In the genomic region with DNA sequence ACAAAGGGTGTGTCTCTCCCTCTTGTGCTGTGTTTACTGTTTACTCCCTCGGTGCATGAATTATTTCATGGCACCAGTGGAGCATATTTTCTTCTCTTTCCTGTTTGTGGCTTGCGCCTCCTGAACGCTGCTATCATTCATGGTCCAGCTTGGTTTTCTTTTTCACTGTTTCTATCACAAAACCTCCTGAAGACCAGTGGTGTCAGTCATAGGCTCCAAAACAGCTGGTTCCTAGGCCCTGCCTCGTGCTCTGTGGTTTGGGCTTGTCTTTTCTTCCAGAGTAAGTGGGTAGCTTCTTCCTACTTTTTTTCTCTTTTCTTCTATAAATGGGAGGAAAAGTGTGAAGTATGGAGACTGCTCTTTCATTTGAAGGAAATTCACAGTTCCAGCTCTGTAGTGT, we compare ENCODE assay signal across 20 cellular contexts. TPM values are rescaled to one million over a fixed set of nuclear protein-coding genes. Genes with fewer than 3 reads are reported as not detected.
DNase-seq lines count a peak whose midpoint lies in the region; ATAC-seq and TF ChIP-seq lines count a peak whose summit lies in the region.
"Had no signal": no experiment of that assay in that cellular context is flagged by ENCODE, and none has a peak within 500 bp of the region (broad histone marks: within the 10 kb centered on the region; RNA-seq: fewer than 3 reads in every experiment).

No MANE protein-coding gene starts in this region.

- H3K4me1 Mint-ChIP-seq in stimulated activated naive CD8-positive, alpha-beta T cell treated with anti-CD3 and anti-CD28 coated beads, Interleukin-15, amount 100 ng/mL, for 72 hours: peaks cover 34% of the 10 kb centered on the region
- H3K4me1 Mint-ChIP-seq in T-cell (peaks cover 40 to 57% (median 44%) of the 10 kb centered on the region in 3 donors), glutamatergic neuron (ENCODE audit: low read depth, unreplicated experiment) (peaks cover 42% of the 10 kb centered on the region)
- peaks cover 27% of the 10 kb centered on the region for H3K4me1 Mint-ChIP-seq in stimulated activated effector memory CD8-positive, alpha-beta T cell treated with anti-CD3 and anti-CD28 coated beads, Interleukin-12 subunit alpha, Interleukin-12 subunit beta, amount 100 ng/mL, for 72 hours
- peaks cover 17% of the 10 kb centered on the region for H3K4me1 Mint-ChIP-seq in activated T-helper 17 cell treated with anti-CD3 and anti-CD28 coated beads, Interleukin-2, amount 50 U/mL, for 72 hours

- H3K27me3 Mint-ChIP-seq in stimulated activated naive CD8-positive, alpha-beta T cell treated with anti-CD3 and anti-CD28 coated beads, Interleukin-15, amount 100 ng/mL, for 72 hours: no peaks in the 10 kb centered on the region
- no peaks in the 10 kb centered on the region for H3K27me3 Mint-ChIP-seq in T-cell
- peaks cover 11% of the 10 kb centered on the region for H3K27me3 Mint-ChIP-seq in glutamatergic neuron (ENCODE audit: unreplicated experiment)
- no peaks in the 10 kb centered on the region for H3K27me3 Mint-ChIP-seq in activated T-helper 17 cell treated with anti-CD3 and anti-CD28 coated beads, Interleukin-2, amount 50 U/mL, for 72 hours
- H3K27me3 Mint-ChIP-seq: stimulated activated naive CD8-positive, alpha-beta T cell treated with anti-CD3 and anti-CD28 coated beads, Interleukin-15, Interleukin-2, amounts not matched to agents 100 ng/mL and 50 ng/mL, for 24 hours had no signal

- H3K36me3 Mint-ChIP-seq in T-cell (peaks cover 8% of the 10 kb centered on the region), glutamatergic neuron (ENCODE audit: unreplicated experiment) (peaks cover 5% of the 10 kb centered on the region)
- H3K36me3 Mint-ChIP-seq in stimulated activated effector memory CD8-positive, alpha-beta T cell treated with anti-CD3 and anti-CD28 coated beads, Interleukin-12 subunit alpha, Interleukin-12 subunit beta, amount 100 ng/mL, for 72 hours: peaks cover 4% of the 10 kb centered on the region
- H3K36me3 Mint-ChIP-seq in activated T-helper 17 cell treated with anti-CD3 and anti-CD28 coated beads, Interleukin-2, amount 50 U/mL, for 72 hours (ENCODE audit: low read depth): peaks cover 7% of the 10 kb centered on the region

- POLR2A ChIA-PET in T-cell (lab: Charles Lee): no interaction called here

- CTCF ChIA-PET in T-cell (lab: Charles Lee): interaction anchor here in 1 of 2 donors (0.5 kb wide), 1 partner anchor 121 kb away, joined by 4 read pairs; no protein-coding TSS in a partner anchor

- TF ChIP-seq CTCF in glutamatergic neuron (IDR thresholded peaks at IDR 0.05; ENCODE audit: partially characterized antibody, unreplicated experiment): no peak

- no peak for ATAC-seq in stimulated activated naive CD8-positive, alpha-beta T cell treated with anti-CD3 and anti-CD28 coated beads, Interleukin-15, amount 100 ng/mL, for 72 hours
- ATAC-seq in stimulated activated naive CD8-positive, alpha-beta T cell treated with anti-CD3 and anti-CD28 coated beads, Interleukin-15, Interleukin-2, amounts not matched to agents 100 U/mL and 50 U/mL, for 24 hours: no peak
- no peak for ATAC-seq in T-cell (replicated peaks in 1 of 4)
- no peak for ATAC-seq in stimulated activated effector memory CD8-positive, alpha-beta T cell treated with anti-CD3 and anti-CD28 coated beads, Interleukin-12 subunit alpha, Interleukin-12 subunit beta, amount 100 ng/mL, for 72 hours
- ATAC-seq in activated T-helper 17 cell treated with anti-CD3 and anti-CD28 coated beads, Interleukin-2, amount 50 U/mL, for 72 hours (replicated peaks): no peak
- ATAC-seq: gastrocnemius medialis had no signal

- H3K9me3 Mint-ChIP-seq in stimulated activated naive CD8-positive, alpha-beta T cell treated with anti-CD3 and anti-CD28 coated beads, Interleukin-15, amount 100 ng/mL, for 72 hours: no peaks in the 10 kb centered on the region
- H3K9me3 Mint-ChIP-seq in T-cell (no peaks in the 10 kb centered on the region), glutamatergic neuron (ENCODE audit: unreplicated experiment) (peaks cover 11% of the 10 kb centered on the region)
- H3K9me3 Mint-ChIP-seq in stimulated activated effector memory CD8-positive, alpha-beta T cell treated with anti-CD3 and anti-CD28 coated beads, Interleukin-12 subunit alpha, Interleukin-12 subunit beta, amount 100 ng/mL, for 72 hours: no peaks in the 10 kb centered on the region
- H3K9me3 Mint-ChIP-seq in activated T-helper 17 cell treated with anti-CD3 and anti-CD28 coated beads, Interleukin-2, amount 50 U/mL, for 72 hours: no peaks in the 10 kb centered on the region
- H3K9me3 Mint-ChIP-seq: memory B cell; stimulated activated naive CD8-positive, alpha-beta T cell treated with anti-CD3 and anti-CD28 coated beads, Interleukin-15, Interleukin-2, amounts not matched to agents 100 ng/mL and 50 ng/mL, for 24 hours had no signal

- intact Hi-C loops in posterior vena cava (cut with DNase I): no loop called here

- H3K4me3 Mint-ChIP-seq in stimulated activated naive CD8-positive, alpha-beta T cell treated with anti-CD3 and anti-CD28 coated beads, Interleukin-15, amount 100 ng/mL, for 72 hours: no peak overlapping the region
- H3K4me3 Mint-ChIP-seq in T-cell (peak overlapping the region in 1 of 3 donors; percentile 9), glutamatergic neuron (ENCODE audit: unreplicated experiment) (peak overlapping the region; percentile 21)
- H3K4me3 Mint-ChIP-seq in stimulated activated effector memory CD8-positive, alpha-beta T cell treated with anti-CD3 and anti-CD28 coated beads, Interleukin-12 subunit alpha, Interleukin-12 subunit beta, amount 100 ng/mL, for 72 hours: no peak overlapping the region
- H3K4me3 Mint-ChIP-seq in activated T-helper 17 cell treated with anti-CD3 and anti-CD28 coated beads, Interleukin-2, amount 50 U/mL, for 72 hours: no peak overlapping the region
- H3K4me3 Mint-ChIP-seq: memory B cell; stimulated activated naive CD8-positive, alpha-beta T cell treated with anti-CD3 and anti-CD28 coated beads, Interleukin-15, Interleukin-2, amounts not matched to agents 100 ng/mL and 50 ng/mL, for 24 hours had no signal

- no peak for DNase-seq in stimulated activated naive CD8-positive, alpha-beta T cell treated with anti-CD3 and anti-CD28 coated beads, Interleukin-15, amount 100 ng/mL, for 72 hours
- no peak for DNase-seq in stimulated activated naive CD8-positive, alpha-beta T cell treated with anti-CD3 and anti-CD28 coated beads, Interleukin-15, Interleukin-2, amounts not matched to agents 100 U/mL and 50 U/mL, for 24 hours
- DNase-seq in T-cell: no peak
- DNase-seq in glutamatergic neuron: no peak
- DNase-seq in stimulated activated effector memory CD8-positive, alpha-beta T cell treated with anti-CD3 and anti-CD28 coated beads, Interleukin-12 subunit alpha, Interleukin-12 subunit beta, amount 100 ng/mL, for 72 hours (ENCODE audit: low spot score in 2 of 2): no peak
- no peak for DNase-seq in HPDE6-E6E7 (ENCODE audit: extremely low spot score)
- DNase-seq in posterior vena cava (ENCODE audit: low spot score): no peak
- DNase-seq: activated CD4-positive, alpha-beta T cell treated with anti-CD3 and anti-CD28 coated beads for 48 hours; activated effector memory CD4-positive, alpha-beta T cell treated with anti-CD3 and anti-CD28 coated beads, Interleukin-2, amount 50 U/mL, for 16 hours; DMS79 treated with DMSO at 0.1 percent for 48 hours; gastrocnemius medialis; kidney glomerular epithelial cell; NCI-H1092; NCI-H2029; Peyer's patch; stimulated activated CD4-positive, alpha-beta T cell treated with anti-CD3 and anti-CD28 coated beads, Interleukin-1b, Interleukin-23, amount 100 ng/mL, for 48 hours; transverse colon had no signal

- H3K27ac Mint-ChIP-seq in stimulated activated naive CD8-positive, alpha-beta T cell treated with anti-CD3 and anti-CD28 coated beads, Interleukin-15, amount 100 ng/mL, for 72 hours: peak overlapping the region; percentile 5 to 35
- H3K27ac Mint-ChIP-seq in T-cell (peak overlapping the region; percentile 14 to 65), glutamatergic neuron (ENCODE audit: unreplicated experiment) (peak overlapping the region; percentile 83)
- H3K27ac Mint-ChIP-seq in stimulated activated effector memory CD8-positive, alpha-beta T cell treated with anti-CD3 and anti-CD28 coated beads, Interleukin-12 subunit alpha, Interleukin-12 subunit beta, amount 100 ng/mL, for 72 hours: peak overlapping the region; percentile 50
- no peak overlapping the region for H3K27ac Mint-ChIP-seq in activated T-helper 17 cell treated with anti-CD3 and anti-CD28 coated beads, Interleukin-2, amount 50 U/mL, for 72 hours
- H3K27ac Mint-ChIP-seq: memory B cell; stimulated activated naive CD8-positive, alpha-beta T cell treated with anti-CD3 and anti-CD28 coated beads, Interleukin-15, Interleukin-2, amounts not matched to agents 100 ng/mL and 50 ng/mL, for 24 hours had no signal

RNA-seq across cellular contexts. Expression of a gene that starts 55.0 kb away (rescaled TPM):
- 10 to 100 TPM; 40.3 to 97.2 (median 79.4) TPM for total RNA-seq in T-cell
- total RNA-seq in glutamatergic neuron (ENCODE audit: unreplicated experiment): 145 TPM
- 10 to 100 TPM in 1 of 2 donors, 1 to 10 TPM in 1; 4.6 to 33.8 TPM for total RNA-seq in activated T-helper 17 cell treated with anti-CD3 and anti-CD28 coated beads, Interleukin-2, amount 50 U/mL, for 72 hours
- 10 to 100 TPM; 30.7 to 50.1 TPM for total RNA-seq in posterior vena cava
